8 cellular contexts compared by ENCODE assay signal in the genomic region with DNA sequence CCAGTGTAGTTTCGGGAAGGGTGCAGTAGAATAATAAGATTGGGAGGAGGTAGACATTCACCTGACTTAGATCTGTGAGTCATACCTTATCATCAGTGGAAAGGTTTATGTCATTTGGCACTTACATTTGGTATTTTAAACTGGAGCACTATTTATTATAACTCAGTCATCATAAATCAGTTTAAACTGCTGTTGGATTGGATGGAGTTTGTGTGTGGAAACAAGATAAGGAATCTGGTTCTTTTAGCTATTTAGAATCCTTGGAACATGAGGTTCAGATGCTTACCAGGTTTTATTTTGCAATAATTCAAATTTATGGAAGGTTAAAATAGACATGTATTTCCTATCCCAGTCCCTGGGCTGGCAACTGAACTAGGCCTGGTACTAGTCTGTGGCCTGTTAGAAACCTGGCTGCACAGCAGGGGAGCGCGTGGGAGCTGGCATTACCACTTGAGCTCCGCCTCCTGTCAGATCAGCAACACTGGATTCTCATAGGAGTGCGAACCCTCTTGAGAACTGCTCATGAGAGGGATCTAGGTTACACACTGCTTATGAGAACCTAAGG. TPM values are rescaled to one million over a fixed set of nuclear protein-coding genes. Genes with fewer than 3 reads are reported as not detected.
DNase-seq lines count a peak whose midpoint lies in the region; ATAC-seq lines count a peak whose summit lies in the region.

No MANE protein-coding gene starts in this region.

- H3K4me1 ChIP-seq in trophoblast cell (ENCODE audit: control insufficient read depth in 1 of 2, insufficient read depth in 2 of 2, low read length in 2 of 2), result no peaks in the 10 kb centered on the region

- H2BK120ac ChIP-seq in trophoblast cell (ENCODE audit: insufficient read depth, low read length, poor library complexity), result no peak overlapping the region

- H3K4me2 ChIP-seq in trophoblast cell (ENCODE audit: low read length), result no peak overlapping the region

- no peaks in the 10 kb centered on the region for H3K79me2 ChIP-seq in trophoblast cell (ENCODE audit: control insufficient read depth, insufficient read depth, low read length, poor library complexity)

- no peaks in the 10 kb centered on the region for H3K79me1 ChIP-seq in trophoblast cell (ENCODE audit: low read length)

- H3K9ac ChIP-seq in trophoblast cell (ENCODE audit: low read length), result no peak overlapping the region

- H3K4me3 ChIP-seq in trophoblast cell (ENCODE audit: low read depth, low read length), result no peak overlapping the region

- no peak overlapping the region for H2BK5ac ChIP-seq in trophoblast cell (ENCODE audit: low read depth, low read length, poor library complexity)

- intact Hi-C loops in posterior vena cava (cut with DNase I), result no loop called here

- WGBS in trophoblast cell (ENCODE audit: extremely low coverage, insufficient coverage, insufficient read length), result no CpG with 5 or more reads among the region's 5 CpGs

- H3K23ac ChIP-seq in trophoblast cell (ENCODE audit: low read length), result no peak overlapping the region

- ATAC-seq in GM21737 (IDR thresholded peaks at IDR 0.05; ENCODE audit: unreplicated experiment) (no peak), HG02571 (IDR thresholded peaks at IDR 0.05; ENCODE audit: unreplicated experiment) (no peak), GM21619 (IDR thresholded peaks at IDR 0.05; ENCODE audit: unreplicated experiment) (no peak)

- no peak overlapping the region for H4K12ac ChIP-seq in trophoblast cell (ENCODE audit: low read depth, low read length)

- no peak overlapping the region for H3K14ac ChIP-seq in trophoblast cell (ENCODE audit: low read length)

- no peak overlapping the region for H2AFZ ChIP-seq in trophoblast cell (ENCODE audit: insufficient read depth, low read length, poor library complexity)

- DNase-seq in DMS53 treated with DMSO at 0.1 percent for 48 hours (lab: John Stamatoyannopoulos, UW; ENCODE audit: unreplicated experiment) (peak; percentile 5), NCI-H1436 (lab: John Stamatoyannopoulos, UW) (peak; percentile 7), dermis blood vessel endothelial cell (peak; percentile 20), trophoblast cell (no peak), posterior vena cava (ENCODE audit: low spot score) (no peak)

- H3K9me3 ChIP-seq in trophoblast cell (ENCODE audit: insufficient read depth, low read depth, low read length), result no peaks in the 10 kb centered on the region

- no peak overlapping the region for H3K18ac ChIP-seq in trophoblast cell (ENCODE audit: low read length)

- H4K8ac ChIP-seq in trophoblast cell (ENCODE audit: low read depth, low read length), result no peak overlapping the region

- no peak overlapping the region for H4K91ac ChIP-seq in trophoblast cell (ENCODE audit: low read depth, low read length)

- no peak overlapping the region for H3K27ac ChIP-seq in trophoblast cell (ENCODE audit: low read depth, low read length)

- peak overlapping the region; percentile 4 for H3K4ac ChIP-seq in trophoblast cell (ENCODE audit: low read depth, low read length)

- no peaks in the 10 kb centered on the region for H3K27me3 ChIP-seq in trophoblast cell (ENCODE audit: insufficient read depth, low read length)

- H2BK12ac ChIP-seq in trophoblast cell (ENCODE audit: low read length), result no peak overlapping the region

- H3K36me3 ChIP-seq in trophoblast cell (ENCODE audit: control insufficient read depth in 1 of 2, insufficient read depth in 2 of 2, low read length in 2 of 2), result no peaks in the 10 kb centered on the region

- H2AK5ac ChIP-seq in trophoblast cell (ENCODE audit: low read length), result no peak overlapping the region

RNA-seq across cellular contexts. Expression of gene ZFAND6, which starts 34.5 kb away (rescaled TPM):
- 144 and 153 TPM in 2 replicates for total RNA-seq in dermis blood vessel endothelial cell
- polyA plus RNA-seq in trophoblast cell (2013), result 102 and 110 TPM in 2 replicates
- total RNA-seq in posterior vena cava, result 10 to 100 TPM; 45.4 to 62.9 TPM

RNA-seq across cellular contexts. Expression of gene FAH, which starts 58.9 kb away (rescaled TPM):
- total RNA-seq in dermis blood vessel endothelial cell, result 5.3 and 10.3 TPM in 2 replicates
- polyA plus RNA-seq in trophoblast cell (2013), result 9.9 and 10.3 TPM in 2 replicates
- total RNA-seq in posterior vena cava, result 10 to 100 TPM; 20.5 to 22.4 TPM

Comparison
In these comparisons a context has a peak if more than half of its experiments do, and no peak if none do; other contexts are left out.
1. DNase-seq: peak in DMS53 treated with DMSO at 0.1 percent for 48 hours (single experiment), NCI-H1436 (single experiment) and dermis blood vessel endothelial cell (single experiment); none in trophoblast cell (0 of 2) and posterior vena cava (single experiment).